In the genomic region with DNA sequence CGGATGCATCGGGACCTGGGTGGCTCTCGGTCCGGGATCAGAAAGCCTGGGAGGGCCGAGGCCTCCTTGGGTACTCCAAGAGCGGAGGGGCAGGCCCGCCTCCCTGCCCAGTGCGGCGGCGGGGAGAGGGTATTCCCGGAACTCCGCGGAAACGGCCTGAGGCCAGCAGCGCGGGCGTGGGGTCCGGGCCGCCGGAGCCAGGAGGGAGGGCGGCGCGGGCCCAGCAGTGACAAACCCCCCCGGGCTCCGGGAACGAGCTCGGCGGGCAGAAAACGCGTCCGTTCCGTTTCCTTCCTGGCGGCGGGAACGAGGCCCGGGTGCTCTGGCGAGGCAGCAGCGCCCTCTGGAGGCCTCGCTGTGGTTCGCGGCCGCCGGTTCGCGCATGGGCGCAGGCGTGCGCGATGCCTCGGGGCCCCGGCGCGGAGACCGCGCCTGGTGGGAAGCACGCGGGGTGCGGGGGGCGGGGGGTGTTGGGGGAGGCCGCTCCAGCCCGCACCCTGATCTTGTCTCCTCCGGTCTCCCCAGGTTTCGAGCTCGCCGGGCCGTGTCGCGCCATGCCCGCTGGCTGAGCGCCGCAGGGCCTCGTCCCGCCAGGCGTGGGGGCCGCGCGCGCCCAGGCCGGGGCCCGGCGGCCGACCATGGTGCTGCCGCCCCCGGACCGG, we compare ENCODE assay signal across 1 cellular context.
TF ChIP-seq lines count a peak whose summit lies in the region.

No MANE protein-coding gene starts in this region.

TF ChIP-seq in endothelial cell of umbilical vein, 7 proteins besides CTCF, POLR2A, EP300 and RAD21:
- TF ChIP-seq GATA2 (IDR thresholded peaks at IDR 0.05; ENCODE audit: insufficient read depth, insufficient read length, low read depth, low read length) (no peak), JUN (IDR thresholded peaks at IDR 0.05; ENCODE audit: borderline replicate concordance, insufficient read depth, insufficient read length, low read depth) (no peak), FOS (IDR thresholded peaks at IDR 0.05; ENCODE audit: borderline replicate concordance, insufficient read depth, low read length) (no peak), EZH2 (IDR thresholded peaks at IDR 0.05; ENCODE audit: borderline replicate concordance, low read depth, low read length, severe bottlenecking) (no peak), POLR2AphosphoS5 (IDR thresholded peaks at IDR 0.05; ENCODE audit: insufficient read depth, low read depth, low read length) (peak; percentile 59)
- TF ChIP-seq, protein P1, sequence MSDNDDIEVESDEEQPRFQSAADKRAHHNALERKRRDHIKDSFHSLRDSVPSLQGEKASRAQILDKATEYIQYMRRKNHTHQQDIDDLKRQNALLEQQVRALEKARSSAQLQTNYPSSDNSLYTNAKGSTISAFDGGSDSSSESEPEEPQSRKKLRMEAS (IDR thresholded peaks at IDR 0.05; ENCODE audit: insufficient read depth, insufficient read length), result peak; percentile 16
